In the genomic region with DNA sequence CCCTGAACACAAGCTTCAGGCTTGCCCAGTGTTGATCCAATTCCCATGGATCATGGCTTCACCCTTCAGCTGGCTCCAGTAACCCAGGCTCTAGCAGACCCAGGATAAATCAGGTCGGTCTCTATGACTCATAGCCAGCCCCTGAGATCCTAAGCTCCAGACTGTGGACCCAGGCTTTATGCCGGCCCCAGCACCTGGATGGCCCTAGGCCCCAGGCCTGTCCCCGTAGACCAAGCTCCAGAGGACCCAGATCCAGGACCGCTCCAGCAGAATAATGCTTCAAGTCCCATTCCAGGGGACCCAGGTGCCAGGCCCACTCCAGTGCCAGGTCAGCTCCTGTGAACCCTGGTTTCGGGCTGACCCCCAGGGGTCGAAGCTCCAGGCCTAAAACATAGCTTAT, we compare ENCODE assay signal across 10 cellular contexts.
"Had no signal": no experiment of that assay in that cellular context is flagged by ENCODE, and none has a peak within 500 bp of the region (broad histone marks: within the 10 kb centered on the region; RNA-seq: fewer than 3 reads in every experiment).

No MANE protein-coding gene starts in this region.

- H3K9me3 ChIP-seq: HAP-1 had no signal

- ATAC-seq: HCT116, HepG2, K562 had no signal

- H3K4me3 ChIP-seq: GM23248, HAP-1, K562 had no signal

- H3K4me1 ChIP-seq: HAP-1 had no signal

- H3K27ac ChIP-seq: GM23248, HL-60 had no signal

- H3K36me3 ChIP-seq: HAP-1 had no signal

- DNase-seq: GM23248, GOT3, H7, HFFc6, KG1 had no signal
